26 cellular contexts compared by ENCODE assay signal in the genomic region with DNA sequence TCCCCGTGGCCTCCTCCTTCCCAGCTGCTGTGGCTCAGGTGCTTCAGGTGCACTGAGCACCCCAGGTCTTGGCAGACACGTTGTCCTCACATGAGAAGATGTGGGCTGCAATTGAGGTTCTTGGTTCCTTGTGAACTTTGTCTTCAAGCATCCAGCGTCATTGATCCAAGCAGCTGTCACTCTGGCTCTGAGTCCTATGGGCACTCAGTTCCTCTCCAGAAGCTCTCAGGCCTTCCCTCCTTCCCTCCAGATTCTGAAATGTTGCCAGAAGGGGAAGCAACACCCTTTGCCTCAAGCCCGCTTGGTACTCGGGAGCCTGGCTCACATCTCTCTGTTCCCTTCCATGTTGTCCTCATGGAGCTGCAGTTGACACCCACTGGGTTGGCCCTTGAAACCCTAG. TPM values are rescaled to one million over a fixed set of nuclear protein-coding genes. Genes with fewer than 3 reads are reported as not detected.
DNase-seq lines count a peak whose midpoint lies in the region; ATAC-seq and TF ChIP-seq lines count a peak whose summit lies in the region.
"Had no signal": no experiment of that assay in that cellular context is flagged by ENCODE, and none has a peak within 500 bp of the region (broad histone marks: within the 10 kb centered on the region; RNA-seq: fewer than 3 reads in every experiment).

No MANE protein-coding gene starts in this region.

- peak overlapping the region in 3 of 5 experiments; percentile 36 to 88 (median 78) for H3K27ac Mint-ChIP-seq in brain
- peak overlapping the region; percentile 64 for H3K27ac Mint-ChIP-seq in stimulated activated memory B cell treated with anti-CD40 and anti-IgM and Interleukin-4, amounts not matched to agents 10 μg/mL and 1 μg/mL and 100 μg/mL, for 72 hours
- no peak overlapping the region for H3K27ac Mint-ChIP-seq in T-helper 17 cell
- H3K27ac Mint-ChIP-seq: activated CD4-positive, alpha-beta T cell treated with anti-CD3 and anti-CD28 coated beads for 36 hours; activated CD8-positive, alpha-beta T cell treated with anti-CD3 and anti-CD28 coated beads, Interleukin-2, amount 10 ng/mL, durations not matched to agents 7 days and 5 days; activated naive CD8-positive, alpha-beta T cell; CD8-positive, alpha-beta T cell had no signal

- H3K36me3 Mint-ChIP-seq in brain: no peaks in the 10 kb centered on the region
- no peaks in the 10 kb centered on the region for H3K36me3 Mint-ChIP-seq in stimulated activated memory B cell treated with anti-CD40 and anti-IgM and Interleukin-4, amounts not matched to agents 10 μg/mL and 1 μg/mL and 100 μg/mL, for 72 hours
- H3K36me3 Mint-ChIP-seq in T-helper 17 cell (ENCODE audit: low read depth): no peaks in the 10 kb centered on the region
- H3K36me3 Mint-ChIP-seq: activated naive CD8-positive, alpha-beta T cell; CD8-positive, alpha-beta T cell; naive thymus-derived CD8-positive, alpha-beta T cell had no signal

- no peak for TF ChIP-seq CTCF in brain (conservative IDR thresholded peaks at IDR 0.05)

- no peak for ATAC-seq in stimulated activated memory B cell treated with anti-CD40 and anti-IgM and Interleukin-4, amounts not matched to agents 10 μg/mL and 1 μg/mL and 100 μg/mL, for 72 hours
- no peak for ATAC-seq in T-helper 17 cell
- no peak for ATAC-seq in HG02642 (IDR thresholded peaks at IDR 0.05; ENCODE audit: poor library complexity, unreplicated experiment)
- ATAC-seq: activated CD4-positive, alpha-beta T cell treated with anti-CD3 and anti-CD28 coated beads for 36 hours; activated CD8-positive, alpha-beta T cell treated with anti-CD3 and anti-CD28 coated beads, Interleukin-2, amount 10 ng/mL, durations not matched to agents 7 days and 5 days; CD8-positive, alpha-beta T cell; gastrocnemius medialis; lower lobe of right lung; naive thymus-derived CD8-positive, alpha-beta T cell had no signal

- H3K27me3 Mint-ChIP-seq in brain (peaks cover 5% of the 10 kb centered on the region), T-helper 17 cell (no peaks in the 10 kb centered on the region)
- no peaks in the 10 kb centered on the region for H3K27me3 Mint-ChIP-seq in stimulated activated memory B cell treated with anti-CD40 and anti-IgM and Interleukin-4, amounts not matched to agents 10 μg/mL and 1 μg/mL and 100 μg/mL, for 72 hours
- H3K27me3 Mint-ChIP-seq: activated CD4-positive, alpha-beta T cell treated with anti-CD3 and anti-CD28 coated beads for 36 hours; activated naive CD8-positive, alpha-beta T cell; naive thymus-derived CD8-positive, alpha-beta T cell had no signal

- H3K4me3 Mint-ChIP-seq in brain (no peak overlapping the region), T-helper 17 cell (no peak overlapping the region)
- H3K4me3 Mint-ChIP-seq in stimulated activated memory B cell treated with anti-CD40 and anti-IgM and Interleukin-4, amounts not matched to agents 10 μg/mL and 1 μg/mL and 100 μg/mL, for 72 hours: no peak overlapping the region
- H3K4me3 Mint-ChIP-seq: activated CD4-positive, alpha-beta T cell treated with anti-CD3 and anti-CD28 coated beads for 36 hours; activated CD8-positive, alpha-beta T cell treated with anti-CD3 and anti-CD28 coated beads, Interleukin-2, amount 10 ng/mL, durations not matched to agents 7 days and 5 days; activated naive CD8-positive, alpha-beta T cell; CD8-positive, alpha-beta T cell; naive thymus-derived CD8-positive, alpha-beta T cell; T-helper 2 cell treated with Interferon-gamma antibody and Interleukin-4, amounts not matched to agents 5 μg/mL and 100 μg/mL, for 36 hours had no signal

- peak; percentile 23 for DNase-seq in NCI-H2196 (lab: John Stamatoyannopoulos, UW; ENCODE audit: unreplicated experiment)
- no peak for DNase-seq in NCI-H2196 treated with DMSO at 0.1 percent for 48 hours (lab: John Stamatoyannopoulos, UW; ENCODE audit: unreplicated experiment)
- peak; percentile 31 for DNase-seq in Kasumi-1 (lab: John Stamatoyannopoulos, UW)
- DNase-seq in NCI-H524 treated with DMSO at 0.1 percent for 48 hours (lab: John Stamatoyannopoulos, UW): no peak
- no peak for DNase-seq in T-helper 17 cell
- DNase-seq: activated CD4-positive, alpha-beta T cell treated with anti-CD3 and anti-CD28 coated beads for 36 hours; activated CD8-positive, alpha-beta T cell treated with anti-CD3 and anti-CD28 coated beads, Interleukin-2, amount 10 ng/mL, durations not matched to agents 7 days and 5 days; anterior cingulate cortex; CD8-positive, alpha-beta T cell; effector CD4-positive, alpha-beta T cell; gastrocnemius medialis; lower lobe of right lung; naive thymus-derived CD8-positive, alpha-beta T cell; NCI-H146; NCI-H2107; NCI-H524; SHP77; stimulated activated CD4-positive, alpha-beta T cell treated with anti-CD3 and anti-CD28 coated beads, Interleukin-4, amount 100 ng/mL, for 4 hours had no signal

- H3K9me3 Mint-ChIP-seq in brain: peaks cover 0 to 4% (median 0%) of the 10 kb centered on the region in 5 experiments
- H3K9me3 Mint-ChIP-seq in stimulated activated memory B cell treated with anti-CD40 and anti-IgM and Interleukin-4, amounts not matched to agents 10 μg/mL and 1 μg/mL and 100 μg/mL, for 72 hours: peaks cover 8% of the 10 kb centered on the region
- H3K9me3 Mint-ChIP-seq: CD8-positive, alpha-beta T cell; naive thymus-derived CD8-positive, alpha-beta T cell; T-helper 2 cell treated with Interferon-gamma antibody and Interleukin-4, amounts not matched to agents 5 μg/mL and 100 μg/mL, for 36 hours had no signal

- H3K4me1 Mint-ChIP-seq in brain (peaks cover 70% of the 10 kb centered on the region), T-helper 17 cell (peaks cover 9% of the 10 kb centered on the region)
- peaks cover 21% of the 10 kb centered on the region for H3K4me1 Mint-ChIP-seq in stimulated activated memory B cell treated with anti-CD40 and anti-IgM and Interleukin-4, amounts not matched to agents 10 μg/mL and 1 μg/mL and 100 μg/mL, for 72 hours

- H3K9me3 ChIP-seq in T-helper 17 cell (ENCODE audit: control insufficient read depth, low read length, poor library complexity, severe bottlenecking): no peaks in the 10 kb centered on the region
- H3K9me3 ChIP-seq: gastrocnemius medialis, lower lobe of right lung had no signal

RNA-seq across cellular contexts. Expression of gene MRGBP, which starts 8.4 kb away (rescaled TPM):
- 11.8 TPM for polyA plus RNA-seq in brain (ENCODE audit: insufficient read depth, low read depth, low replicate concordance)
- 1 to 10 TPM; 6.5 to 6.8 TPM for total RNA-seq in T-helper 17 cell

RNA-seq across cellular contexts. Expression of gene OGFR, which starts 16.8 kb away (rescaled TPM):
- 37.0 TPM for polyA plus RNA-seq in brain (ENCODE audit: insufficient read depth, low read depth, low replicate concordance)
- total RNA-seq in T-helper 17 cell: 10 to 100 TPM; 39.4 to 41.3 TPM

RNA-seq across cellular contexts. Expression of gene COL9A3, which starts 29.0 kb away (rescaled TPM):
- polyA plus RNA-seq in brain (ENCODE audit: insufficient read depth, low read depth, low replicate concordance): 17.5 TPM
- total RNA-seq in T-helper 17 cell: not detected
- total RNA-seq: activated CD4-positive, alpha-beta T cell treated with anti-CD3 and anti-CD28 coated beads for 36 hours; activated CD8-positive, alpha-beta T cell treated with anti-CD3 and anti-CD28 coated beads, Interleukin-2, amount 10 ng/mL, durations not matched to agents 7 days and 5 days; bronchial epithelial cell; CD8-positive, alpha-beta T cell; H4; osteoblast had no signal

Comparison
In these comparisons a context has a peak if more than half of its experiments do, and no peak if none do; other contexts are left out.
1. DNase-seq: peak in NCI-H2196 (single experiment) and Kasumi-1 (2 of 2); none in NCI-H2196 treated with DMSO at 0.1 percent for 48 hours (single experiment), NCI-H524 treated with DMSO at 0.1 percent for 48 hours (single experiment) and T-helper 17 cell (0 of 3).